ENCODE assay signal across 27 cellular contexts in the genomic region with DNA sequence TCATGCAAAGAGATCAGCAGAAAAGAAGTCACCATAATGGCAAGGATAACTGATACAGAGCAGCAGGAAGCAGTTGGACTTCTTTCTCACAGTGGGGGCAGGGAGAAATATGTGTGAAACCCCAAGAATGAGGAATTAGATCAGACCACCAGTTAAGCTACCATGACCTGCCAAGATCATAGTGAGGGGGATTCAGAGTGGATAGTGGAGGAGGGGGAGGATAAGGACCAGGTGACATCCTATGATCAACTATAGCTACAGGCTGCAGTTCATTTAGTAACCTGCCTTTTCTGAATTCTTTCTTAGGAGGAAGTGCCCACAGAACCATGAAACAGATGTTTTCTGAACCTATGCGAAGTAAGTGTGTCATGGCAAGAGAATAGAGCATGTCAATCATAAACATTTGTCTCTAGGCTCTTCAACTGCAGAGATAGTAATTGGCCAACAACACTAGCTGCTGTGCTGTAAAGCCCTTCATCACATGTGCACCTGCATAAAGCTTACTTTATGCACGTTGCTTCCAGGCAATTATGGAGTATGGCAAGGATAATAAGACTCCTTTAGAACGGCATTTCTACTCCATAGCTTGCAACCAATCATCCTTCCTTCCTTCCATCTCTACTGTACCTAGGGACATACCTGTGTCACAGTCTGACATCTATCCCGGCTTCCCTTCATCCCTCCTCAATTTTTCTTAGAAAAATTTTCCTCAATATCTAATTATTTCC.
DNase-seq lines count a peak whose midpoint lies in the region; ATAC-seq, FAIRE-seq and TF ChIP-seq lines count a peak whose summit lies in the region.
"Had no signal": no experiment of that assay in that cellular context is flagged by ENCODE, and none has a peak within 500 bp of the region (broad histone marks: within the 10 kb centered on the region; RNA-seq: fewer than 3 reads in every experiment).

No MANE protein-coding gene starts in this region.

- H3K4me3 ChIP-seq in DND-41 (ENCODE audit: low read depth in 1 of 2, low read length in 2 of 2) = peak overlapping the region in 1 of 2 experiments; percentile 9; a peak in 1 of 4 replicates
- H3K4me3 ChIP-seq in SU-DHL-6 (ENCODE audit: insufficient read depth, low read length, poor library complexity, severe bottlenecking) = no peak overlapping the region
- no peak overlapping the region for H3K4me3 ChIP-seq in neuronal stem cell (ENCODE audit: low read length in 2 of 2)
- H3K4me3 ChIP-seq: BLaER1 treated with 17β-estradiol and CSF1 and Interleukin-3, amounts not matched to agents 10 nM and 100 nM; HAP-1 had no signal

- H4K91ac ChIP-seq in neuronal stem cell (ENCODE audit: low read depth, low read length, poor library complexity) = no peak overlapping the region

- H3K9me3 ChIP-seq in DND-41 (ENCODE audit: insufficient read depth, low read length, severe bottlenecking) (no peaks in the 10 kb centered on the region), SU-DHL-6 (ENCODE audit: insufficient read depth, low read length) (no peaks in the 10 kb centered on the region), neuronal stem cell (replicated peaks in 1 of 2; ENCODE audit: control insufficient read depth in 2 of 2, insufficient read depth in 1 of 2, low read depth in 1 of 2, low read length in 2 of 2) (no peaks in the 10 kb centered on the region)
- H3K9me3 ChIP-seq: BLaER1 treated with 17β-estradiol and CSF1 and Interleukin-3, amounts not matched to agents 10 nM and 100 nM; Caco-2; HAP-1 had no signal

- H2AFZ ChIP-seq in DND-41 (ENCODE audit: low read depth, low read length) = peak overlapping the region; percentile 71
- peak overlapping the region; percentile 13 for H2AFZ ChIP-seq in SU-DHL-6 (ENCODE audit: low read depth, low read length, severe bottlenecking)
- peak overlapping the region; percentile 12 for H2AFZ ChIP-seq in neuronal stem cell (ENCODE audit: low read length)

- H3K79me2 ChIP-seq in DND-41 (ENCODE audit: insufficient read depth, low read length) (no peaks in the 10 kb centered on the region), SU-DHL-6 (ENCODE audit: insufficient read depth, low read length) (no peaks in the 10 kb centered on the region)

- no peak overlapping the region for H2BK15ac ChIP-seq in neuronal stem cell (ENCODE audit: low read length)

- no peaks in the 10 kb centered on the region for H3K27me3 ChIP-seq in DND-41 (ENCODE audit: insufficient read depth, low read length, poor library complexity)
- no peaks in the 10 kb centered on the region for H3K27me3 ChIP-seq in SU-DHL-6 (ENCODE audit: low read length)
- no peaks in the 10 kb centered on the region for H3K27me3 ChIP-seq in neuronal stem cell (ENCODE audit: control insufficient read depth in 3 of 3, insufficient read depth in 3 of 3, low read depth in 1 of 3, low read length in 3 of 3)
- H3K27me3 ChIP-seq: BLaER1 treated with 17β-estradiol and CSF1 and Interleukin-3, amounts not matched to agents 10 nM and 100 nM had no signal

- no peak overlapping the region for H3K4ac ChIP-seq in neuronal stem cell (ENCODE audit: low read length)

- TF ChIP-seq POLR2A in H54 (IDR thresholded peaks at IDR 0.05; ENCODE audit: low read depth, low read length) = no peak

- no peak overlapping the region for H2AK5ac ChIP-seq in neuronal stem cell (ENCODE audit: low read depth, low read length)

- no peaks in the 10 kb centered on the region for H3F3A ChIP-seq in SU-DHL-6 (ENCODE audit: insufficient read depth)

- H3K4me2 ChIP-seq in DND-41 (ENCODE audit: insufficient read depth, low read length) = peak overlapping the region; percentile 11; the same call in 1 of the 2 replicates
- H3K4me2 ChIP-seq in SU-DHL-6 (ENCODE audit: low read depth, low read length, poor library complexity, severe bottlenecking) = no peak overlapping the region
- no peak overlapping the region for H3K4me2 ChIP-seq in neuronal stem cell (ENCODE audit: insufficient read depth, low read length, poor library complexity, severe bottlenecking)

- H3K23ac ChIP-seq in neuronal stem cell (ENCODE audit: low read depth, low read length, poor library complexity) = no peak overlapping the region

- DNase-seq in DND-41 (peak; percentile 50), NAMALWA (ENCODE audit: low spot score) (peak; percentile 2), neuronal stem cell (ENCODE audit: low spot score) (no peak), AG08396 (ENCODE audit: low spot score) (no peak), COR-L47 (lab: John Stamatoyannopoulos, UW) (no peak), H54 (ENCODE audit: insufficient read length, low spot score) (no peak)
- DNase-seq: AML-193; Caco-2; CD4-positive, alpha-beta T cell; DMS 273 treated with DMSO at 0.1 percent for 48 hours; DMS79; HFFc6; KG1; MM.1S; NCI-H1048; NCI-H1694; NCI-H2029 treated with DMSO at 0.1 percent for 48 hours; NCI-H2227 treated with DMSO at 0.1 percent for 48 hours; NCI-H526 treated with DMSO at 0.1 percent for 48 hours; PC-3; T-cell had no signal

- H4K8ac ChIP-seq in neuronal stem cell (ENCODE audit: low read depth, low read length) = no peak overlapping the region

- H3K4me1 ChIP-seq in DND-41 (ENCODE audit: insufficient read depth, low read length) (peaks cover 17% of the 10 kb centered on the region), neuronal stem cell (ENCODE audit: control insufficient read depth in 2 of 2, insufficient read depth in 1 of 2, low read depth in 1 of 2, low read length in 2 of 2) (no peaks in the 10 kb centered on the region)
- H3K4me1 ChIP-seq: Caco-2, HAP-1 had no signal

- no peak overlapping the region for H2BK5ac ChIP-seq in neuronal stem cell (ENCODE audit: low read length)

- TF ChIP-seq CTCF in DND-41 (IDR thresholded peaks at IDR 0.05; ENCODE audit: borderline replicate concordance, extremely low read depth, low read length, poor library complexity, severe bottlenecking) (no peak), SU-DHL-6 (IDR thresholded peaks at IDR 0.05; ENCODE audit: insufficient read depth, low read length, poor library complexity, severe bottlenecking) (no peak)

- H3K27ac ChIP-seq in DND-41 (ENCODE audit: low read length) (peak overlapping the region; percentile 60), SU-DHL-6 (ENCODE audit: low read depth, low read length) (no peak overlapping the region), neuronal stem cell (replicated peaks; ENCODE audit: low read length) (no peak overlapping the region)
- H3K27ac ChIP-seq: BLaER1 treated with 17β-estradiol and CSF1 and Interleukin-3, amounts not matched to agents 10 nM and 100 nM had no signal

- H2BK12ac ChIP-seq in neuronal stem cell (ENCODE audit: low read length) = no peak overlapping the region

- H3K9ac ChIP-seq in DND-41 (ENCODE audit: low read depth, low read length) (no peak overlapping the region; the same call in 1 of the 2 replicates), SU-DHL-6 (ENCODE audit: low read length) (no peak overlapping the region), neuronal stem cell (ENCODE audit: low read depth, low read length, poor library complexity) (no peak overlapping the region)
- H3K9ac ChIP-seq: BLaER1 treated with 17β-estradiol and CSF1 and Interleukin-3, amounts not matched to agents 10 nM and 100 nM had no signal

- no peak overlapping the region for H3K18ac ChIP-seq in neuronal stem cell (ENCODE audit: low read length)

- H3K36me3 ChIP-seq in DND-41 (ENCODE audit: insufficient read depth, low read length) (no peaks in the 10 kb centered on the region), SU-DHL-6 (ENCODE audit: low read length) (no peaks in the 10 kb centered on the region), neuronal stem cell (replicated peaks in 1 of 2; ENCODE audit: control insufficient read depth in 2 of 2, insufficient read depth in 2 of 2, low read length in 2 of 2) (no peaks in the 10 kb centered on the region)
- H3K36me3 ChIP-seq: BLaER1 treated with 17β-estradiol and CSF1 and Interleukin-3, amounts not matched to agents 10 nM and 100 nM; HAP-1 had no signal

- WGBS in neuronal stem cell (ENCODE audit: extremely low coverage in 2 of 2, insufficient read length in 2 of 2, insufficient replicate concordance in 1 of 2), 2 donors = no CpG with 5 or more reads among the region's 4 CpGs

- no peaks in the 10 kb centered on the region for H4K20me1 ChIP-seq in DND-41 (ENCODE audit: insufficient read depth, low read length)
- H4K20me1 ChIP-seq in SU-DHL-6 (ENCODE audit: low read depth, low read length) = no peaks in the 10 kb centered on the region
- H4K20me1 ChIP-seq: BLaER1 treated with 17β-estradiol and CSF1 and Interleukin-3, amounts not matched to agents 10 nM and 100 nM had no signal

- no peak overlapping the region for H2BK120ac ChIP-seq in neuronal stem cell (ENCODE audit: low read depth, low read length)

- FAIRE-seq in H54 (lab: Jason Lieb, UNC) = no peak
- FAIRE-seq: A204.1, GM12892 had no signal

- peak; percentile 88 for ATAC-seq in DND-41 (ENCODE audit: insufficient read depth, low read depth)
- ATAC-seq: PC-3, SK-N-SH treated with all-trans-retinoic acid at 6 μM for 48 hours, T-cell had no signal

- H3K9me2 ChIP-seq in SU-DHL-6 (replicated peaks; ENCODE audit: insufficient read depth, low read length) = no peaks in the 10 kb centered on the region

- H3K79me1 ChIP-seq in neuronal stem cell (ENCODE audit: low read depth, low read length) = no peaks in the 10 kb centered on the region

- no peak overlapping the region for H3K14ac ChIP-seq in neuronal stem cell (ENCODE audit: low read length)

Comparison
In these comparisons a context has a peak if more than half of its experiments do, and no peak if none do; other contexts are left out.
1. DNase-seq: peak in DND-41 (single experiment) and NAMALWA (single experiment); none in neuronal stem cell (single experiment), AG08396 (single experiment), COR-L47 (single experiment) and H54 (single experiment).
2. H2AFZ ChIP-seq: peak in every context shown above with its lines; median percentile 71 in DND-41; 13 in SU-DHL-6; 12 in neuronal stem cell.